1 cellular context compared by ENCODE assay signal in the genomic region with DNA sequence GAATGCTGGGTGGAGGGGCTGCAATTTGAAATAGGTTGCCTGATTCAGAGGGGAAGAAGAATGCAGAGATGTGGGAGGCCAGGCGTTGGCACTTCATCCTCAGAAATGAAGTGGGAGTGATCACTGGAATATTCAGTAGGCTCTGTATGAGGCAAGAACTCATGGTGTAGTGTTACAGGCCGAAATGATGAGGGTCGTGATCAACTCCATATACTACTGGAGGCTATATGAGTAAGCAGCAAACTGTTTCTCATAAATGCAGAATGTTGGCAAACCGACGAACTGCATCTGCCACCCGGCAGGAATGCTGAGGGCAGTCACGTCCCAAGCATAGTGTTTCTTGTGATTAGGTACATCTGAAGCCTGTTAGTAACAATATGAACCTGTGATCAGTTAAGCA.
TF ChIP-seq lines count a peak whose summit lies in the region.

No MANE protein-coding gene starts in this region.

TF ChIP-seq in SK-N-SH, 30 proteins besides CTCF, POLR2A, EP300 and RAD21 (continued from another document):
- TF ChIP-seq, protein P1, sequence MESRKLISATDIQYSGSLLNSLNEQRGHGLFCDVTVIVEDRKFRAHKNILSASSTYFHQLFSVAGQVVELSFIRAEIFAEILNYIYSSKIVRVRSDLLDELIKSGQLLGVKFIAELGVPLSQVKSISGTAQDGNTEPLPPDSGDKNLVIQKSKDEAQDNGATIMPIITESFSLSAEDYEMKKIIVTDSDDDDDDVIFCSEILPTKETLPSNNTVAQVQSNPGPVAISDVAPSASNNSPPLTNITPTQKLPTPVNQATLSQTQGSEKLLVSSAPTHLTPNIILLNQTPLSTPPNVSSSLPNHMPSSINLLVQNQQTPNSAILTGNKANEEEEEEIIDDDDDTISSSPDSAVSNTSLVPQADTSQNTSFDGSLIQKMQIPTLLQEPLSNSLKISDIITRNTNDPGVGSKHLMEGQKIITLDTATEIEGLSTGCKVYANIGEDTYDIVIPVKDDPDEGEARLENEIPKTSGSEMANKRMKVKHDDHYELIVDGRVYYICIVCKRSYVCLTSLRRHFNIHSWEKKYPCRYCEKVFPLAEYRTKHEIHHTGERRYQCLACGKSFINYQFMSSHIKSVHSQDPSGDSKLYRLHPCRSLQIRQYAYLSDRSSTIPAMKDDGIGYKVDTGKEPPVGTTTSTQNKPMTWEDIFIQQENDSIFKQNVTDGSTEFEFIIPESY (IDR thresholded peaks at IDR 0.05; ENCODE audit: borderline replicate concordance, low read depth) = peak; percentile 6; the same call in 1 of the 2 replicates
- TF ChIP-seq RXRA (IDR thresholded peaks at IDR 0.05; ENCODE audit: borderline replicate concordance, low read depth) = peak; percentile 50; the same call in 1 of the 2 replicates
- TF ChIP-seq POLR2AphosphoS5 (IDR thresholded peaks at IDR 0.05; ENCODE audit: low read depth, low read length) = peak; percentile 39; the same call in 1 of the 2 replicates
- TF ChIP-seq FOXJ3 (CRISPR knock-in tag; IDR thresholded peaks at IDR 0.05) = no peak
- TF ChIP-seq, protein P2, sequence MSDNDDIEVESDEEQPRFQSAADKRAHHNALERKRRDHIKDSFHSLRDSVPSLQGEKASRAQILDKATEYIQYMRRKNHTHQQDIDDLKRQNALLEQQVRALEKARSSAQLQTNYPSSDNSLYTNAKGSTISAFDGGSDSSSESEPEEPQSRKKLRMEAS (IDR thresholded peaks at IDR 0.05; ENCODE audit: low read depth) = peak; percentile 52; the same call in 1 of the 2 replicates
- TF ChIP-seq FOXM1 (IDR thresholded peaks at IDR 0.05; ENCODE audit: low read depth) = peak; percentile 26; the same call in 1 of the 2 replicates
- TF ChIP-seq TCF12 (IDR thresholded peaks at IDR 0.05) = peak; percentile 83
